ENCODE assay signal across 9 cellular contexts in the genomic region with DNA sequence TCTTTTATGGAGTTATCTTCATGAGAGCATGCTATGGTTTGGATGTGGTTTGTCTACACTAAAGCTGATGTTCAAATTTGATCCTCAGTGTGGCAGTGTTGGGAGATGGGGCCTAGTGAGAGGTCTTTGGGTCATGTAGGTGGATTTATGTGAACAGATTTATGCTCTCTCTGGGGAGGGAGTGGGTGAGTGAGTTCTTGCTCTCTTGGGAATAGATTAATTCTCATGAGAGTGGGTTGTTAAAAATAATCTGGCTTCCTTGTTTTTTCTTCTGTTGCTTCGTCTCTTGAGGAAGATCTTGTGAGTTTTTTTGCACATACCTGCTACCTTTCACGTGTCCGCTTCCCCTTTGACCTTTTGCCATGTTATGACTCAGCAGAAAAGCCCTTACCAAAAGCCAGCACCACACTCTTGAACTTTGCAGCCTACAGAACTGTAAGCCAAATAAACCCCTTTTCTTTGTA. TPM values are rescaled to one million over a fixed set of nuclear protein-coding genes. Genes with fewer than 3 reads are reported as not detected.
DNase-seq lines count a peak whose midpoint lies in the region; ATAC-seq, FAIRE-seq and TF ChIP-seq lines count a peak whose summit lies in the region.
"Had no signal": no experiment of that assay in that cellular context is flagged by ENCODE, and none has a peak within 500 bp of the region (broad histone marks: within the 10 kb centered on the region; RNA-seq: fewer than 3 reads in every experiment).

No MANE protein-coding gene starts in this region.

- FAIRE-seq in small intestine (lab: Jason Lieb, UNC) (no peak), pancreas (lab: Jason Lieb, UNC) (no peak)
- FAIRE-seq: TTC549 had no signal

- H3K4me3 ChIP-seq in GM12864 (ENCODE audit: low read depth, low read length) (no peak overlapping the region), small intestine (ENCODE audit: low read depth in 1 of 2, low read length in 2 of 2) (no peak overlapping the region), pancreas (no peak overlapping the region)

- 87 to 91% (median 91%) methylated on average over 3 of the region's 3 CpGs for WGBS in small intestine, 3 donors
- 80% methylated on average over 3 of the region's 3 CpGs for WGBS in pancreas, 2 donors

- H3K4me1 ChIP-seq in small intestine (ENCODE audit: control insufficient read depth in 2 of 2, insufficient read depth in 1 of 2, low read depth in 1 of 2, low read length in 1 of 2) = no peaks in the 10 kb centered on the region
- peaks cover 0 to 12% (median 0%) of the 10 kb centered on the region in 3 donors for H3K4me1 ChIP-seq in pancreas

- DNase-seq in GM12864 (ENCODE audit: low read depth) (no peak), KBM-7 (peak; percentile 56), germinal center (ENCODE audit: low spot score) (peak; percentile 18), NCI-H146 treated with DMSO at 0.1 percent for 48 hours (lab: John Stamatoyannopoulos, UW; ENCODE audit: unreplicated experiment) (no peak), small intestine (no peak), pancreas (no peak)
- DNase-seq in activated CD8-positive, alpha-beta memory T cell treated with anti-CD3 and anti-CD28 coated beads for 24 hours = no peak

- ATAC-seq in GM21786 (IDR thresholded peaks at IDR 0.05; ENCODE audit: unreplicated experiment) (peak; percentile 72), pancreas (no peak)

- H3K27ac ChIP-seq in small intestine (ENCODE audit: low read depth in 1 of 2, low read length in 1 of 2) (no peak overlapping the region), pancreas (no peak overlapping the region)

- H3K27me3 ChIP-seq in small intestine (ENCODE audit: control insufficient read depth in 2 of 2, insufficient read depth in 2 of 2, low read length in 2 of 2) (no peaks in the 10 kb centered on the region), pancreas (no peaks in the 10 kb centered on the region)

- H3K9me3 ChIP-seq in small intestine (ENCODE audit: control insufficient read depth, low read depth) = no peaks in the 10 kb centered on the region
- H3K9me3 ChIP-seq in pancreas = no peaks in the 10 kb centered on the region

- in situ Hi-C loops in KBM-7 (cut with MboI; ENCODE audit: low pct_unique_long_range_greater_than_20kb, low sequenced_read_pairs) = no loop called here

- peak; percentile 12 for TF ChIP-seq CTCF in GM12864 (IDR thresholded peaks at IDR 0.05; ENCODE audit: low read depth, low read length, missing control alignments)
- no peak for TF ChIP-seq CTCF in pancreas (IDR thresholded peaks at IDR 0.05)

- intact Hi-C loops in pancreas (cut with DNase I) = no loop called here

- H3K36me3 ChIP-seq in small intestine (ENCODE audit: control insufficient read depth in 2 of 2, insufficient read depth in 2 of 2, low read length in 2 of 2) (no peaks in the 10 kb centered on the region), pancreas (no peaks in the 10 kb centered on the region)

RNA-seq across cellular contexts. Expression of a gene that starts 20.5 kb away (rescaled TPM):
- polyA plus RNA-seq in small intestine (100 to 1,000 TPM in 1 of 3 donors, 10 to 100 TPM in 2; 36.0 to 133 (median 88.4) TPM), pancreas (10 to 100 TPM; 10.5 to 22.4 TPM)
- 10 to 100 TPM; 15.3 to 19.4 (median 16.3) TPM for total RNA-seq in pancreas

RNA-seq across cellular contexts. Expression of a gene that starts 49.4 kb away (rescaled TPM):
- 100 to 1,000 TPM in 1 of 3 donors, 10 to 100 TPM in 2; 72.1 to 104 (median 95.3) TPM for polyA plus RNA-seq in small intestine
- total RNA-seq in pancreas = 10 to 100 TPM; 36.1 to 48.7 (median 44.1) TPM
- polyA plus RNA-seq in pancreas = 10 to 100 TPM; 45.0 to 52.2 TPM

Comparison
In these comparisons a context has a peak if more than half of its experiments do, and no peak if none do; other contexts are left out.
1. DNase-seq: peak in KBM-7 (single experiment) and germinal center (single experiment); none in GM12864 (single experiment), NCI-H146 treated with DMSO at 0.1 percent for 48 hours (single experiment), small intestine (single experiment), activated CD8-positive, alpha-beta memory T cell treated with anti-CD3 and anti-CD28 coated beads for 24 hours (single experiment) and pancreas (0 of 6).